ENCODE assay signal across 1 cellular context in the genomic region with DNA sequence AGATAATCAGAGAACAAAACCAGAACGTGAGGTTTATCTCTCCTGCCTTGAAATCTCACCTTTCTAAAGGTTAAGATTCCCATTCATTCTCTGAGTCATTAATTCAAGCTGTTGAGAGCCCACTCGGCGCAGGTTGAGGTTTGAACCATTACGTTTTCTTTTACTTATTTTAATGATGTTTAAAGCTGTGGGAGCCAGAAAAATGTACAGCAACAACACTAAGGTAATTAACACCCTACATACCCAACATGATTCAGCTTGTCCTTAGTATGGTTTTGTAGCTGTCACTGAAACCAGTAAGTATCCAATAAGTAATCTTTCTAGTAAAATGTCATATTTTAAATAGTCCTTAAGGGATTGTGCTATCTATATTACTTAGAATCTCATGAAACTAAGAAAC.
TF ChIP-seq lines count a peak whose summit lies in the region.

No MANE protein-coding gene starts in this region.

TF ChIP-seq in GM23338, 12 proteins besides CTCF, POLR2A, EP300 and RAD21 (continued from another document):
- TF ChIP-seq EZH2 (IDR thresholded peaks at IDR 0.05; ENCODE audit: low read depth, unreplicated experiment), result no peak
- TF ChIP-seq EZH2phosphoT487 (IDR thresholded peaks at IDR 0.05; ENCODE audit: unreplicated experiment), result no peak
- TF ChIP-seq ZNF331 (CRISPR knock-in tag; IDR thresholded peaks at IDR 0.05; ENCODE audit: low read depth), result no peak
- TF ChIP-seq JUNB (IDR thresholded peaks at IDR 0.05; ENCODE audit: unreplicated experiment), result no peak
- no peak for TF ChIP-seq ZNF114 (CRISPR knock-in tag; IDR thresholded peaks at IDR 0.05)
- TF ChIP-seq, protein P1, sequence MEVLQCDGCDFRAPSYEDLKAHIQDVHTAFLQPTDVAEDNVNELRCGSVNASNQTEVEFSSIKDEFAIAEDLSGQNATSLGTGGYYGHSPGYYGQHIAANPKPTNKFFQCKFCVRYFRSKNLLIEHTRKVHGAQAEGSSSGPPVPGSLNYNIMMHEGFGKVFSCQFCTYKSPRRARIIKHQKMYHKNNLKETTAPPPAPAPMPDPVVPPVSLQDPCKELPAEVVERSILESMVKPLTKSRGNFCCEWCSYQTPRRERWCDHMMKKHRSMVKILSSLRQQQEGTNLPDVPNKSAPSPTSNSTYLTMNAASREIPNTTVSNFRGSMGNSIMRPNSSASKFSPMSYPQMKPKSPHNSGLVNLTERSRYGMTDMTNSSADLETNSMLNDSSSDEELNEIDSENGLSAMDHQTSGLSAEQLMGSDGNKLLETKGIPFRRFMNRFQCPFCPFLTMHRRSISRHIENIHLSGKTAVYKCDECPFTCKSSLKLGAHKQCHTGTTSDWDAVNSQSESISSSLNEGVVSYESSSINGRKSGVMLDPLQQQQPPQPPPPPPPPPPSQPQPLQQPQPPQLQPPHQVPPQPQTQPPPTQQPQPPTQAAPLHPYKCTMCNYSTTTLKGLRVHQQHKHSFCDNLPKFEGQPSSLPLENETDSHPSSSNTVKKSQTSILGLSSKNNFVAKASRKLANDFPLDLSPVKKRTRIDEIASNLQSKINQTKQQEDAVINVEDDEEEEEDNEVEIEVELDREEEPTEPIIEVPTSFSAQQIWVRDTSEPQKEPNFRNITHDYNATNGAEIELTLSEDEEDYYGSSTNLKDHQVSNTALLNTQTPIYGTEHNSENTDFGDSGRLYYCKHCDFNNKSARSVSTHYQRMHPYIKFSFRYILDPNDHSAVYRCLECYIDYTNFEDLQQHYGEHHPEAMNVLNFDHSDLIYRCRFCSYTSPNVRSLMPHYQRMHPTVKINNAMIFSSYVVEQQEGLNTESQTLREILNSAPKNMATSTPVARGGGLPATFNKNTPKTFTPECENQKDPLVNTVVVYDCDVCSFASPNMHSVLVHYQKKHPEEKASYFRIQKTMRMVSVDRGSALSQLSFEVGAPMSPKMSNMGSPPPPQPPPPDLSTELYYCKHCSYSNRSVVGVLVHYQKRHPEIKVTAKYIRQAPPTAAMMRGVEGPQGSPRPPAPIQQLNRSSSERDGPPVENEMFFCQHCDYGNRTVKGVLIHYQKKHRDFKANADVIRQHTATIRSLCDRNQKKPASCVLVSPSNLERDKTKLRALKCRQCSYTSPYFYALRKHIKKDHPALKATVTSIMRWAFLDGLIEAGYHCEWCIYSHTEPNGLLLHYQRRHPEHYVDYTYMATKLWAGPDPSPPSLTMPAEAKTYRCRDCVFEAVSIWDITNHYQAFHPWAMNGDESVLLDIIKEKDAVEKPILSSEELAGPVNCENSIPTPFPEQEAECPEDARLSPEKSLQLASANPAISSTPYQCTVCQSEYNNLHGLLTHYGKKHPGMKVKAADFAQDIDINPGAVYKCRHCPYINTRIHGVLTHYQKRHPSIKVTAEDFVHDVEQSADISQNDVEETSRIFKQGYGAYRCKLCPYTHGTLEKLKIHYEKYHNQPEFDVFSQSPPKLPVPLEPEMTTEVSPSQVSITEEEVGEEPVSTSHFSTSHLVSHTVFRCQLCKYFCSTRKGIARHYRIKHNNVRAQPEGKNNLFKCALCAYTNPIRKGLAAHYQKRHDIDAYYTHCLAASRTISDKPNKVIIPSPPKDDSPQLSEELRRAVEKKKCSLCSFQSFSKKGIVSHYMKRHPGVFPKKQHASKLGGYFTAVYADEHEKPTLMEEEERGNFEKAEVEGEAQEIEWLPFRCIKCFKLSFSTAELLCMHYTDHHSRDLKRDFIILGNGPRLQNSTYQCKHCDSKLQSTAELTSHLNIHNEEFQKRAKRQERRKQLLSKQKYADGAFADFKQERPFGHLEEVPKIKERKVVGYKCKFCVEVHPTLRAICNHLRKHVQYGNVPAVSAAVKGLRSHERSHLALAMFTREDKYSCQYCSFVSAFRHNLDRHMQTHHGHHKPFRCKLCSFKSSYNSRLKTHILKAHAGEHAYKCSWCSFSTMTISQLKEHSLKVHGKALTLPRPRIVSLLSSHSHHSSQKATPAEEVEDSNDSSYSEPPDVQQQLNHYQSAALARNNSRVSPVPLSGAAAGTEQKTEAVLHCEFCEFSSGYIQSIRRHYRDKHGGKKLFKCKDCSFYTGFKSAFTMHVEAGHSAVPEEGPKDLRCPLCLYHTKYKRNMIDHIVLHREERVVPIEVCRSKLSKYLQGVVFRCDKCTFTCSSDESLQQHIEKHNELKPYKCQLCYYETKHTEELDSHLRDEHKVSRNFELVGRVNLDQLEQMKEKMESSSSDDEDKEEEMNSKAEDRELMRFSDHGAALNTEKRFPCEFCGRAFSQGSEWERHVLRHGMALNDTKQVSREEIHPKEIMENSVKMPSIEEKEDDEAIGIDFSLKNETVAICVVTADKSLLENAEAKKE (CRISPR knock-in tag; IDR thresholded peaks at IDR 0.05), result no peak
